Comparison of ENCODE assay signal across 19 cellular contexts in the genomic region with DNA sequence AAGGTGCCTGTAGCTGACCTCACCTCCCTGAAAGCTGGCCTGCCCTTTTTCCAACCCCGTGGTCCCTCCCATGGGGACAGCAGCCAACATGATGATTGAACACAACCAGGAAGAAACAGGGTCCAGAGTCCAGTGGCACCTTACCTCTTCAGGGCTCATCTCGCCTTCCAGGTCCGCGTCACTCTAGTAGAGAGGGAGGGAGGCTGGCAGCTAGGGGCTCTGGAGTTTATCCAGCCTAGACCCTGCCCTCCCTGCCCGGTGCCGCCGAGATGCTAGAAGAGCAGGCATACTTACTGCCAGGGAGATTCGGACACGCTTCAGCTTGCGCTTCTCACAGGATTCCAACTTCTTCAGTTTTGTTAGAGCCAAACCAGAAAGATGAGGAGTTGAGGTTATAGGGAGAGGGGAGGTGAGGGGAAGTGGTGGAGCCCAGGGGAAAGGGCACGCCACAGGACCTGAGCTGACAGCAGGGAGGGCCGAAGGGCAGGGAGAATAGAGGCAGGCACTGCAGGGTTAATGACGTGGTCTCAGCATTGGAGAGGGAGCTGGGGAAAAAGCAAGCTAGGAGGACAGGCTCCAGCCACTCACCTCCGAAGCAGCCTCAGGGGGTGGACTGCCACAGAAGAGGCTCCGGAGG. TPM values are rescaled to one million over a fixed set of nuclear protein-coding genes. Genes with fewer than 3 reads are reported as not detected.
DNase-seq lines count a peak whose midpoint lies in the region; ATAC-seq and TF ChIP-seq lines count a peak whose summit lies in the region.
"Had no signal": no experiment of that assay in that cellular context is flagged by ENCODE, and none has a peak within 500 bp of the region (broad histone marks: within the 10 kb centered on the region; RNA-seq: fewer than 3 reads in every experiment).

No MANE protein-coding gene starts in this region.

- in situ Hi-C loops in transverse colon (cut with MboI; ENCODE audit: low pct_ligation_motif_present in 1 of 4, low pct_unique_long_range_greater_than_20kb in 1 of 4, low sequenced_read_pairs in 3 of 4) = loop anchor here in 1 of 4 donors (25.0 kb wide), 1 partner anchor 435 kb away; no protein-coding TSS in a partner anchor

- no peak overlapping the region for H3K4me3 Mint-ChIP-seq in nephron progenitor cell
- no peak overlapping the region for H3K4me3 Mint-ChIP-seq in T-helper 17 cell
- H3K4me3 Mint-ChIP-seq: activated CD4-positive, alpha-beta T cell treated with anti-CD3 and anti-CD28 coated beads, Interleukin-2, amount 10 ng/mL, durations not matched to agents 24 days and 14 days had no signal

- H3K9me3 ChIP-seq in heart right ventricle = no peaks in the 10 kb centered on the region
- H3K9me3 ChIP-seq in transverse colon = no peaks in the 10 kb centered on the region
- no peaks in the 10 kb centered on the region for H3K9me3 ChIP-seq in T-helper 17 cell (ENCODE audit: control insufficient read depth, low read length, poor library complexity, severe bottlenecking)
- H3K9me3 ChIP-seq: uterus had no signal

- H3K36me3 Mint-ChIP-seq in nephron progenitor cell (ENCODE audit: low read depth) (peaks cover 18% of the 10 kb centered on the region), T-helper 17 cell (ENCODE audit: low read depth) (no peaks in the 10 kb centered on the region)

- intact Hi-C loops in Right ventricle myocardium superior (cut with DNase I) = no loop called here
- intact Hi-C loops in heart right ventricle (cut with DNase I) = loop anchor here in 1 of 10 donors (10.0 kb wide), 1 partner anchor 47 kb away; no protein-coding TSS in a partner anchor
- intact Hi-C loops in transverse colon (cut with DNase I; ENCODE audit: low total_unique reads) = loop anchor here (10.0 kb wide), 1 partner anchor 47 kb away; no protein-coding TSS in a partner anchor

- no peaks in the 10 kb centered on the region for H3K9me3 Mint-ChIP-seq in nephron progenitor cell
- H3K9me3 Mint-ChIP-seq: activated CD4-positive, alpha-beta T cell treated with anti-CD3 and anti-CD28 coated beads, Interleukin-2, amount 10 ng/mL, durations not matched to agents 24 days and 14 days had no signal

- no peak for DNase-seq in Right ventricle myocardium superior
- DNase-seq in heart right ventricle = no peak
- peak; percentile 32 to 67 for DNase-seq in erythroblast (lab: John Stamatoyannopoulos, UW)
- DNase-seq in nephron progenitor cell = no peak
- peak; percentile 90 for DNase-seq in transverse colon
- DNase-seq in T-helper 17 cell = no peak
- DNase-seq in LoVo (ENCODE audit: low spot score) = no peak
- no peak for DNase-seq in stimulated activated CD4-positive, alpha-beta T cell treated with anti-CD3 and anti-CD28 coated beads, Interleukin-2, amount 100 ng/mL, for 48 hours
- DNase-seq: activated CD4-positive, alpha-beta T cell treated with anti-CD3 and anti-CD28 coated beads, Interleukin-2, amount 10 ng/mL, durations not matched to agents 24 days and 14 days; C1 segment of cervical spinal cord; foreskin keratinocyte; NCI-H1436; NCI-H524 treated with DMSO at 0.1 percent for 48 hours; SHP77; SW 1271; uterus had no signal

- H3K27me3 Mint-ChIP-seq in nephron progenitor cell (ENCODE audit: low read depth, poor library complexity) (peaks cover 3% of the 10 kb centered on the region), T-helper 17 cell (no peaks in the 10 kb centered on the region)
- H3K27me3 Mint-ChIP-seq: activated CD4-positive, alpha-beta T cell treated with anti-CD3 and anti-CD28 coated beads, Interleukin-2, amount 10 ng/mL, durations not matched to agents 24 days and 14 days had no signal

- H3K36me3 ChIP-seq in heart right ventricle (peaks cover 0 to 26% (median 0%) of the 10 kb centered on the region in 9 donors), transverse colon (peaks cover 0 to 2% (median 0%) of the 10 kb centered on the region in 4 donors)
- H3K36me3 ChIP-seq: uterus had no signal

- 82 to 90% methylated on average over 15 of the region's 15 CpGs for WGBS in heart right ventricle, 2 donors
- 58 to 59% methylated on average over 6 to 15 of the region's 15 CpGs for WGBS in transverse colon (ENCODE audit: low coverage in 1 of 2), 2 donors

- H3K27ac Mint-ChIP-seq in nephron progenitor cell = peak overlapping the region; percentile 90
- H3K27ac Mint-ChIP-seq in T-helper 17 cell = no peak overlapping the region
- H3K27ac Mint-ChIP-seq: activated CD4-positive, alpha-beta T cell treated with anti-CD3 and anti-CD28 coated beads, Interleukin-2, amount 10 ng/mL, durations not matched to agents 24 days and 14 days had no signal

- H3K4me3 ChIP-seq in heart right ventricle = no peak overlapping the region
- no peak overlapping the region for H3K4me3 ChIP-seq in transverse colon
- H3K4me3 ChIP-seq: uterus had no signal

- ATAC-seq in Right ventricle myocardium superior (ENCODE audit: poor library complexity) (peak; percentile 9), heart right ventricle (no peak), T-helper 17 cell (no peak)
- ATAC-seq: foreskin keratinocyte had no signal

- TF ChIP-seq CTCF in heart right ventricle (IDR thresholded peaks at IDR 0.05) (no peak), nephron progenitor cell (IDR thresholded peaks at IDR 0.05) (no peak), transverse colon (IDR thresholded peaks at IDR 0.05) (no peak)

- H3K4me1 ChIP-seq in heart right ventricle (peaks cover 0 to 5% (median 0%) of the 10 kb centered on the region in 9 donors), transverse colon (peaks cover 6 to 33% (median 18%) of the 10 kb centered on the region in 4 donors)
- H3K4me1 ChIP-seq: foreskin keratinocyte had no signal

- TF ChIP-seq POLR2A in erythroblast (IDR thresholded peaks at IDR 0.05; ENCODE audit: low read length) = no peak
- TF ChIP-seq POLR2A in transverse colon (IDR thresholded peaks at IDR 0.05) = peak; percentile 78

- TF ChIP-seq EP300 in transverse colon (IDR thresholded peaks at IDR 0.05; ENCODE audit: low read depth) = no peak

- no peaks in the 10 kb centered on the region for H3K27me3 ChIP-seq in heart right ventricle
- no peaks in the 10 kb centered on the region for H3K27me3 ChIP-seq in transverse colon
- H3K27me3 ChIP-seq: foreskin keratinocyte, uterus had no signal

- H3K27ac ChIP-seq in heart right ventricle (no peak overlapping the region), transverse colon (peak overlapping the region; percentile 65 to 82 (median 71))
- H3K27ac ChIP-seq: epithelial cell of prostate, foreskin keratinocyte had no signal

- peaks cover 28% of the 10 kb centered on the region for H3K4me1 Mint-ChIP-seq in nephron progenitor cell
- no peaks in the 10 kb centered on the region for H3K4me1 Mint-ChIP-seq in T-helper 17 cell

RNA-seq across cellular contexts. Expression of a gene that starts 9.1 kb away (rescaled TPM):
- total RNA-seq in Right ventricle myocardium superior = 1.9 TPM
- total RNA-seq in heart right ventricle = 1 to 10 TPM; 1.3 to 3.0 (median 2.4) TPM
- 1 to 10 TPM; 1.6 to 8.4 TPM for polyA plus RNA-seq in heart right ventricle
- total RNA-seq in transverse colon = 100 to 1,000 TPM in 1 of 4 donors, 10 to 100 TPM in 3; 13.7 to 246 (median 73.1) TPM
- total RNA-seq in T-helper 17 cell = 1 to 10 TPM; 4.6 TPM

RNA-seq across cellular contexts. Expression of a gene that starts 9.2 kb away (rescaled TPM):
- total RNA-seq in Right ventricle myocardium superior (19.9 TPM), heart right ventricle (10 to 100 TPM; 17.4 to 31.0 (median 22.9) TPM), transverse colon (100 to 1,000 TPM in 3 of 4 donors, 10 to 100 TPM in 1; 74.4 to 206 (median 146) TPM), T-helper 17 cell (10 to 100 TPM; 28.6 to 38.3 TPM)
- polyA plus RNA-seq in heart right ventricle = 10 to 100 TPM; 55.1 to 63.7 TPM

RNA-seq across cellular contexts. Expression of a gene that starts 14.9 kb away (rescaled TPM):
- 36.3 TPM for total RNA-seq in Right ventricle myocardium superior
- 10 to 100 TPM; 23.0 to 36.5 (median 26.7) TPM for total RNA-seq in heart right ventricle
- 10 to 100 TPM; 21.6 to 32.5 TPM for polyA plus RNA-seq in heart right ventricle
- total RNA-seq in transverse colon = 10 to 100 TPM; 18.5 to 41.1 (median 28.8) TPM
- 10 to 100 TPM in 1 of 2 donors, 1 to 10 TPM in 1; 7.9 to 10.9 TPM for total RNA-seq in T-helper 17 cell

RNA-seq across cellular contexts. Expression of a gene that starts 25.7 kb away (rescaled TPM):
- total RNA-seq in Right ventricle myocardium superior (0.11 TPM), heart right ventricle (1 to 10 TPM in 2 of 10 donors, under 1 TPM in 5, not detected in 3; 0.16 to 1.3 (median 0.56) TPM), transverse colon (not detected), T-helper 17 cell (not detected)
- polyA plus RNA-seq in heart right ventricle = 1 to 10 TPM in 1 of 2 donors, under 1 TPM in 1; 0.30 to 1.0 TPM
- total RNA-seq: activated CD4-positive, alpha-beta T cell treated with anti-CD3 and anti-CD28 coated beads, Interleukin-2, amount 10 ng/mL, durations not matched to agents 24 days and 14 days; foreskin keratinocyte; M059J had no signal
- polyA plus RNA-seq: foreskin keratinocyte, keratinocyte had no signal

RNA-seq across cellular contexts. Expression of a gene that starts 27.6 kb away (rescaled TPM):
- total RNA-seq in Right ventricle myocardium superior (7.8 TPM), heart right ventricle (10 to 100 TPM in 1 of 10 donors, 1 to 10 TPM in 9; 1.4 to 10.9 (median 3.7) TPM), transverse colon (1 to 10 TPM; 1.9 to 7.0 (median 4.5) TPM), T-helper 17 cell (not detected)
- polyA plus RNA-seq in heart right ventricle = 10 to 100 TPM in 1 of 2 donors, 1 to 10 TPM in 1; 7.5 to 17.3 TPM
- total RNA-seq: activated CD4-positive, alpha-beta T cell treated with anti-CD3 and anti-CD28 coated beads, Interleukin-2, amount 10 ng/mL, durations not matched to agents 24 days and 14 days; foreskin keratinocyte had no signal
- polyA plus RNA-seq: foreskin keratinocyte, keratinocyte had no signal

Comparison
In these comparisons a context has a peak if more than half of its experiments do, and no peak if none do; other contexts are left out.
1. DNase-seq: peak in erythroblast (2 of 2) and transverse colon (single experiment); none in Right ventricle myocardium superior (single experiment), heart right ventricle (0 of 2), nephron progenitor cell (single experiment), T-helper 17 cell (0 of 3), LoVo (single experiment) and stimulated activated CD4-positive, alpha-beta T cell treated with anti-CD3 and anti-CD28 coated beads, Interleukin-2, amount 100 ng/mL, for 48 hours (0 of 2).
2. H3K27ac ChIP-seq: peak in transverse colon (4 of 4); none in heart right ventricle (0 of 10).